16 cellular contexts compared by ENCODE assay signal in genomic region chr11:26247340-26247739, GRCh38.
DNase-seq lines count a peak whose midpoint lies in the region; FAIRE-seq and TF ChIP-seq lines count a peak whose summit lies in the region.
"Had no signal": no experiment of that assay in that cellular context is flagged by ENCODE, and none has a peak within 500 bp of the region (broad histone marks: within the 10 kb centered on the region; RNA-seq: fewer than 3 reads in every experiment).

No MANE protein-coding gene starts in this region.

- no peak for FAIRE-seq in GM12891 (lab: Jason Lieb, UNC)
- FAIRE-seq in D721Med (lab: Jason Lieb, UNC), result no peak
- FAIRE-seq: A549, colon had no signal

- H3K4me3 ChIP-seq in astrocyte of the spinal cord (ENCODE audit: low read depth, low read length), result no peak overlapping the region
- H3K4me3 ChIP-seq: A549, SK-N-MC had no signal

- TF ChIP-seq CTCF in astrocyte of the spinal cord (IDR thresholded peaks at IDR 0.05; ENCODE audit: low read depth, low read length) (no peak), chondrocyte (IDR thresholded peaks at IDR 0.05) (no peak), D721Med (IDR thresholded peaks at IDR 0.05; ENCODE audit: insufficient read depth, missing control alignments) (no peak)

- no peaks in the 10 kb centered on the region for H3K36me3 Mint-ChIP-seq in chondrocyte (ENCODE audit: low read depth)
- H3K36me3 Mint-ChIP-seq: activated CD4-positive, alpha-beta memory T cell treated with anti-CD3 and anti-CD28 coated beads for 36 hours had no signal

- in situ Hi-C loops in astrocyte of the spinal cord (cut with HindIII; ENCODE audit: low sequenced_read_pairs), result no loop called here

- H3K4me3 Mint-ChIP-seq in chondrocyte (ENCODE audit: unreplicated experiment), result no peak overlapping the region
- H3K4me3 Mint-ChIP-seq: activated CD4-positive, alpha-beta memory T cell treated with anti-CD3 and anti-CD28 coated beads for 36 hours had no signal

- H3K4me1 Mint-ChIP-seq in chondrocyte (ENCODE audit: low read depth), result no peaks in the 10 kb centered on the region

- no peaks in the 10 kb centered on the region for H3K9me3 Mint-ChIP-seq in chondrocyte (ENCODE audit: low read depth)

- H3K27ac Mint-ChIP-seq in chondrocyte (ENCODE audit: unreplicated experiment), result no peak overlapping the region
- H3K27ac Mint-ChIP-seq: activated CD4-positive, alpha-beta memory T cell treated with anti-CD3 and anti-CD28 coated beads for 36 hours had no signal

- no peak for TF ChIP-seq POLR2A in GM12891 (IDR thresholded peaks at IDR 0.05; ENCODE audit: low read depth, low read length)

- DNase-seq in AG08396 (ENCODE audit: low spot score) (peak; percentile 40), HT1080 (ENCODE audit: low read depth) (peak; percentile 58), astrocyte of the spinal cord (ENCODE audit: low read depth, low spot score) (peak; percentile 39), glomerular visceral epithelial cell (ENCODE audit: extremely low spot score) (peak; percentile 11), chondrocyte (ENCODE audit: low spot score) (no peak), GM12891 (ENCODE audit: insufficient read length, low spot score) (no peak), D721Med (ENCODE audit: insufficient read length, low spot score) (no peak)
- DNase-seq in stimulated activated CD4-positive, alpha-beta T cell treated with anti-CD3 and anti-CD28 coated beads, Interleukin-4, amount 100 ng/mL, for 1 hour, result no peak
- DNase-seq: activated CD4-positive, alpha-beta memory T cell treated with anti-CD3 and anti-CD28 coated beads for 36 hours; KG1; NCI-H1436 treated with DMSO at 0.1 percent for 48 hours; NCI-H446; stimulated activated naive CD4-positive, alpha-beta T cell treated with Interleukin-2 at 50 U/mL for 16 hours had no signal

- H3K27me3 Mint-ChIP-seq in chondrocyte (ENCODE audit: low read depth), result peaks cover 6% of the 10 kb centered on the region
- H3K27me3 Mint-ChIP-seq: activated CD4-positive, alpha-beta memory T cell treated with anti-CD3 and anti-CD28 coated beads for 36 hours had no signal

TF ChIP-seq in GM12891, 5 proteins besides CTCF, POLR2A, EP300 and RAD21:
- TF ChIP-seq SPI1 (IDR thresholded peaks at IDR 0.05; ENCODE audit: low read depth, low read length) (no peak), POLR2AphosphoS5 (IDR thresholded peaks at IDR 0.05; ENCODE audit: low read depth, low read length) (no peak), TAF1 (IDR thresholded peaks at IDR 0.05; ENCODE audit: low read depth, low read length) (no peak), POU2F2 (IDR thresholded peaks at IDR 0.05; ENCODE audit: low read depth, low read length) (no peak), PAX5 (IDR thresholded peaks at IDR 0.05; ENCODE audit: insufficient read depth, low read length, severe bottlenecking) (no peak)

Comparison
In these comparisons a context has a peak if more than half of its experiments do, and no peak if none do; other contexts are left out.
1. DNase-seq: peak in AG08396 (single experiment), HT1080 (single experiment), astrocyte of the spinal cord (single experiment) and glomerular visceral epithelial cell (single experiment); none in chondrocyte (single experiment), stimulated activated CD4-positive, alpha-beta T cell treated with anti-CD3 and anti-CD28 coated beads, Interleukin-4, amount 100 ng/mL, for 1 hour (single experiment), GM12891 (single experiment) and D721Med (single experiment).